ENCODE assay signal across 16 cellular contexts in genomic region chr22:22815397-22816170, GRCh38.
DNase-seq lines count a peak whose midpoint lies in the region; ATAC-seq and TF ChIP-seq lines count a peak whose summit lies in the region.
"Had no signal": no experiment of that assay in that cellular context is flagged by ENCODE, and none has a peak within 500 bp of the region (broad histone marks: within the 10 kb centered on the region; RNA-seq: fewer than 3 reads in every experiment).

No MANE protein-coding gene starts in this region.

- H3K4me2 ChIP-seq in Karpas-422 (ENCODE audit: low read depth, low read length, poor library complexity, severe bottlenecking): peak overlapping the region; percentile 16

- intact Hi-C loops in CD4-positive, alpha-beta T cell (cut with DNase I, micrococcal nuclease): loop anchor here in 1 of 2 experiments (2.0 kb wide), 1 partner anchor 27 kb away; no protein-coding TSS in a partner anchor

- no peaks in the 10 kb centered on the region for H3K36me3 Mint-ChIP-seq in CD4-positive, alpha-beta T cell (ENCODE audit: low read depth)
- H3K36me3 Mint-ChIP-seq in immature natural killer cell: peaks cover 0 to 18% (median 0%) of the 10 kb centered on the region in 3 donors
- H3K36me3 Mint-ChIP-seq: WTC11 had no signal

- no peaks in the 10 kb centered on the region for H3K27me3 ChIP-seq in CD4-positive, alpha-beta T cell (ENCODE audit: control insufficient read depth, insufficient read depth, low read length)
- no peaks in the 10 kb centered on the region for H3K27me3 ChIP-seq in Karpas-422 (ENCODE audit: low read length)

- H3K4me1 ChIP-seq in Karpas-422 (ENCODE audit: low read length): peaks cover 95% of the 10 kb centered on the region
- H3K4me1 ChIP-seq: lower lobe of right lung had no signal

- peaks cover 90% of the 10 kb centered on the region for H3K4me1 Mint-ChIP-seq in CD4-positive, alpha-beta T cell (ENCODE audit: low read depth)
- peaks cover 95 to 96% of the 10 kb centered on the region in 2 donors for H3K4me1 Mint-ChIP-seq in immature natural killer cell
- H3K4me1 Mint-ChIP-seq: WTC11 had no signal

- no peaks in the 10 kb centered on the region for H3K9me3 Mint-ChIP-seq in CD4-positive, alpha-beta T cell
- H3K9me3 Mint-ChIP-seq in immature natural killer cell: peaks cover 0 to 3% (median 0%) of the 10 kb centered on the region in 6 donors
- H3K9me3 Mint-ChIP-seq: WTC11 had no signal

- H3K27me3 Mint-ChIP-seq in CD4-positive, alpha-beta T cell: no peaks in the 10 kb centered on the region
- H3K27me3 Mint-ChIP-seq in immature natural killer cell (ENCODE audit: low read depth in 3 of 3): peaks cover under 1 to 3% (median 1%) of the 10 kb centered on the region in 3 donors

- no peaks in the 10 kb centered on the region for H3K9me2 ChIP-seq in Karpas-422 (replicated peaks; ENCODE audit: insufficient read depth, low read length)

- H3K4me3 ChIP-seq in Karpas-422 (ENCODE audit: low read length): no peak overlapping the region
- H3K4me3 ChIP-seq: heart right ventricle, lower lobe of right lung had no signal

- peak overlapping the region; percentile 8 for H3K27ac ChIP-seq in CD4-positive, alpha-beta T cell (ENCODE audit: low read depth, low read length)
- no peak overlapping the region for H3K27ac ChIP-seq in Karpas-422 (ENCODE audit: low read length)
- H3K27ac ChIP-seq: lower lobe of right lung had no signal

- no peaks in the 10 kb centered on the region for H3K79me2 ChIP-seq in Karpas-422 (ENCODE audit: low read length)

- H3K9me3 ChIP-seq in CD4-positive, alpha-beta T cell (ENCODE audit: control insufficient read depth, low read length): no peaks in the 10 kb centered on the region
- no peaks in the 10 kb centered on the region for H3K9me3 ChIP-seq in Karpas-422 (ENCODE audit: low read length)
- H3K9me3 ChIP-seq: heart right ventricle, lower lobe of right lung had no signal

- no peak for ATAC-seq in CD4-positive, alpha-beta T cell (ENCODE audit: poor library complexity)
- ATAC-seq in GM18511 (IDR thresholded peaks at IDR 0.05; ENCODE audit: unreplicated experiment) (no peak), GM21825 (IDR thresholded peaks at IDR 0.05; ENCODE audit: unreplicated experiment) (no peak)
- ATAC-seq: heart right ventricle, lower lobe of right lung, Right ventricle myocardium inferior, WTC11 had no signal

- H3K36me3 ChIP-seq in Karpas-422 (ENCODE audit: insufficient read depth, low read length): no peaks in the 10 kb centered on the region
- H3K36me3 ChIP-seq: heart right ventricle, lower lobe of right lung had no signal

- H3K4me3 Mint-ChIP-seq in CD4-positive, alpha-beta T cell: peak overlapping the region; percentile 16
- H3K4me3 Mint-ChIP-seq in immature natural killer cell: peak overlapping the region; percentile 7 to 42 (median 27)
- H3K4me3 Mint-ChIP-seq: WTC11 had no signal

- CTCF ChIA-PET in CD4-positive, alpha-beta T cell (lab: Charles Lee): interaction anchor here (0.8 kb wide), 1 partner anchor 50 kb away, joined by 3 read pairs; no protein-coding TSS in a partner anchor

- no peak overlapping the region for H3K9ac ChIP-seq in Karpas-422 (ENCODE audit: low read length)

- H3K27ac Mint-ChIP-seq in CD4-positive, alpha-beta T cell: peak overlapping the region; percentile 97
- H3K27ac Mint-ChIP-seq in immature natural killer cell: peak overlapping the region; percentile 83 to 99 (median 94)
- H3K27ac Mint-ChIP-seq: WTC11 had no signal

- H2AFZ ChIP-seq in Karpas-422 (ENCODE audit: low read length): no peak overlapping the region

- no peaks in the 10 kb centered on the region for H4K20me1 ChIP-seq in Karpas-422 (ENCODE audit: insufficient read depth, low read depth, low read length)

- no peak for TF ChIP-seq CTCF in CD4-positive, alpha-beta T cell (IDR thresholded peaks at IDR 0.05)

- no peak for DNase-seq in CD4-positive, alpha-beta T cell
- DNase-seq in Karpas-422 (no peak), SKM-1 (lab: John Stamatoyannopoulos, UW; ENCODE audit: unreplicated experiment) (peak; percentile 72), immature natural killer cell (peak in 1 of 3 donors; percentile 36), NAMALWA (ENCODE audit: low spot score) (no peak)
- DNase-seq: activated gamma-delta T cell; DMS 273 treated with DMSO at 0.1 percent for 48 hours; heart right ventricle; lower lobe of right lung; NCI-H146; posterior cingulate gyrus; stimulated activated CD4-positive, alpha-beta T cell treated with anti-CD3 and anti-CD28 coated beads, Interleukin-2, amount 100 ng/mL, for 24 hours had no signal

- POLR2A ChIA-PET in CD4-positive, alpha-beta T cell (lab: Charles Lee): interaction anchor here (0.8 to 2.0 kb wide), 4 partner anchors 8 to 62 kb away, joined by 3 to 7 read pairs (median 4); no protein-coding TSS in a partner anchor
